ENCODE assay signal across 10 cellular contexts in the genomic region with DNA sequence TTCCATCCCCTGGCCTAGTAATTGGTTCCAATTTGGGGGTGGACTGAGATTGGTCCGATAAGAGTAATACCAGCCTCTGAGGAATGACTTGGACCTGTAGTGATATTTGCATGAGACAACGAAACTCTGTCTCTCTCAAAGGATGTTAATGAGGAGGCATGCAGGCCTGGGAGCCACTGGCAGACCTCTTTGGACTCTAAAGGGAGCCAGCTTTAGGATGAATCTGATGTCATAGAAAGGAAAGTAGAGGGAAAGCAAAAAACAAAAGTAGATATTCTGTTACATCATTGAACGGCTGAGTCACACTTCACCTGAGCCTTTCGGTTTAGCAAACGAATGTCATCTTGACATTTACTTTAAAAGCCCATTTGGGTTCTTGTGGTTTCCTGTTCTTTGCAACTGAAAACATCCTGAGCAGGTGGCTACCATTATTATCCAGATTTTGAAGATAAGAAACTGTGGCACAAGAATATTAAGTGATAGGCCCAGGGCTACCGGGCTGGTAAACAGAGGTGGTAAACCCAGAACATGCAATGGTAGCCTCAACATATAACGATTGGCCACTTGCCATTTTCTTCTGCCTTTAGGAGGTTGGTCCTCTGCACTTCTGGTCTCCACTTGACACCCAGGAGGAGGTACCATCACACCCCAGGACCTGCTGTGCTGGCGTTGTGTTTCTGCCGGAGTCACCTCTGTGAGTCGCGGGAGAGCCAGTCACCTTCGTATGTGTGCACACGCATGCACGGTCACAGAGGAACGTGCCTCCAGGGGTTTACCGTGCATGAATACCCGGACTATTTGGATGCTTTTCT. TPM values are rescaled to one million over a fixed set of nuclear protein-coding genes. Genes with fewer than 3 reads are reported as not detected.
DNase-seq lines count a peak whose midpoint lies in the region; ATAC-seq lines count a peak whose summit lies in the region.
"Had no signal": no experiment of that assay in that cellular context is flagged by ENCODE, and none has a peak within 500 bp of the region (broad histone marks: within the 10 kb centered on the region; RNA-seq: fewer than 3 reads in every experiment).

No MANE protein-coding gene starts in this region.

- H3K27me3 Mint-ChIP-seq in CD8-positive, alpha-beta memory T cell: no peaks in the 10 kb centered on the region
- no peaks in the 10 kb centered on the region for H3K27me3 Mint-ChIP-seq in activated T-cell treated with anti-CD3 and anti-CD28 coated beads, Interleukin-2, amount 50 U/mL, for 72 hours (ENCODE audit: low read depth)
- H3K27me3 Mint-ChIP-seq in natural killer cell treated with Interleukin-12 subunit alpha and Interleukin-12 subunit beta and Interleukin-15 and Interleukin-18, amount 100 ng/mL, for 72 hours: no peaks in the 10 kb centered on the region

- H3K4me3 Mint-ChIP-seq in CD8-positive, alpha-beta memory T cell: peak overlapping the region; percentile 0 to 85 (median 71)
- H3K4me3 Mint-ChIP-seq in activated T-cell treated with anti-CD3 and anti-CD28 coated beads, Interleukin-2, amount 50 U/mL, for 72 hours: peak overlapping the region; percentile 68 to 71
- H3K4me3 Mint-ChIP-seq in natural killer cell treated with Interleukin-12 subunit alpha and Interleukin-12 subunit beta and Interleukin-15 and Interleukin-18, amount 100 ng/mL, for 72 hours: peak overlapping the region; percentile 45

- peak overlapping the region; percentile 27 for H3K4me3 ChIP-seq in CD8-positive, alpha-beta memory T cell (ENCODE audit: low read length)

- H3K36me3 Mint-ChIP-seq in CD8-positive, alpha-beta memory T cell: peaks cover 0 to 5% (median 2%) of the 10 kb centered on the region in 3 donors
- peaks cover 7 to 8% of the 10 kb centered on the region in 2 donors for H3K36me3 Mint-ChIP-seq in activated T-cell treated with anti-CD3 and anti-CD28 coated beads, Interleukin-2, amount 50 U/mL, for 72 hours (ENCODE audit: insufficient read depth in 2 of 2)
- no peaks in the 10 kb centered on the region for H3K36me3 Mint-ChIP-seq in natural killer cell treated with Interleukin-12 subunit alpha and Interleukin-12 subunit beta and Interleukin-15 and Interleukin-18, amount 100 ng/mL, for 72 hours

- ATAC-seq in activated T-cell treated with anti-CD3 and anti-CD28 coated beads, Interleukin-2, amount 50 U/mL, for 72 hours (replicated peaks in 1 of 2): peak; percentile 74 to 75
- ATAC-seq in natural killer cell treated with Interleukin-12 subunit alpha and Interleukin-12 subunit beta and Interleukin-15 and Interleukin-18, amount 100 ng/mL, for 72 hours: peak; percentile 56 to 61
- ATAC-seq in HG03159 (IDR thresholded peaks at IDR 0.05; ENCODE audit: unreplicated experiment): no peak

- peak overlapping the region; percentile 52 for H3K27ac ChIP-seq in CD8-positive, alpha-beta memory T cell (ENCODE audit: low read depth, low read length)

- peaks cover 44 to 66% (median 44%) of the 10 kb centered on the region in 3 donors for H3K4me1 Mint-ChIP-seq in CD8-positive, alpha-beta memory T cell
- peaks cover 58% of the 10 kb centered on the region for H3K4me1 Mint-ChIP-seq in activated T-cell treated with anti-CD3 and anti-CD28 coated beads, Interleukin-2, amount 50 U/mL, for 72 hours (ENCODE audit: low read depth)
- H3K4me1 Mint-ChIP-seq in natural killer cell treated with Interleukin-12 subunit alpha and Interleukin-12 subunit beta and Interleukin-15 and Interleukin-18, amount 100 ng/mL, for 72 hours (ENCODE audit: low read depth in 2 of 2): peaks cover 21% of the 10 kb centered on the region in 2 donors

- H3K4me1 ChIP-seq in CD8-positive, alpha-beta memory T cell (ENCODE audit: insufficient read depth, low read length): peaks cover 29% of the 10 kb centered on the region

- no peaks in the 10 kb centered on the region for H3K9me3 Mint-ChIP-seq in CD8-positive, alpha-beta memory T cell
- peaks cover 4 to 5% of the 10 kb centered on the region in 2 donors for H3K9me3 Mint-ChIP-seq in activated T-cell treated with anti-CD3 and anti-CD28 coated beads, Interleukin-2, amount 50 U/mL, for 72 hours
- peaks cover 4% of the 10 kb centered on the region for H3K9me3 Mint-ChIP-seq in natural killer cell treated with Interleukin-12 subunit alpha and Interleukin-12 subunit beta and Interleukin-15 and Interleukin-18, amount 100 ng/mL, for 72 hours

- no peaks in the 10 kb centered on the region for H3K36me3 ChIP-seq in CD8-positive, alpha-beta memory T cell (ENCODE audit: insufficient read depth, low read length)

- H3K27me3 ChIP-seq in CD8-positive, alpha-beta memory T cell (ENCODE audit: insufficient read depth, low read length, poor library complexity, severe bottlenecking): no peaks in the 10 kb centered on the region

- DNase-seq in CD8-positive, alpha-beta memory T cell: peak; percentile 35 to 87 (median 48)
- DNase-seq in NCI-H2196 (lab: John Stamatoyannopoulos, UW; ENCODE audit: unreplicated experiment): peak; percentile 94
- peak; percentile 56 to 60 for DNase-seq in activated T-cell treated with anti-CD3 and anti-CD28 coated beads, Interleukin-2, amount 50 U/mL, for 72 hours
- no peak for DNase-seq in natural killer cell treated with Interleukin-12 subunit alpha and Interleukin-12 subunit beta and Interleukin-15 and Interleukin-18, amount 100 ng/mL, for 72 hours (ENCODE audit: low spot score)
- DNase-seq in cerebellar cortex (ENCODE audit: low spot score): no peak
- no peak for DNase-seq in pons (ENCODE audit: low spot score)
- DNase-seq in Kasumi-1 (lab: John Stamatoyannopoulos, UW): no peak
- DNase-seq: midbrain, T1000 had no signal

- POLR2A ChIA-PET in CD8-positive, alpha-beta memory T cell (lab: Charles Lee): interaction anchor here (0.6 to 1.5 kb wide), 3 partner anchors 38 to 1816 kb away, joined by 3 to 5 read pairs (median 3); a partner anchor contains a TSS

- no peaks in the 10 kb centered on the region for H3K9me3 ChIP-seq in CD8-positive, alpha-beta memory T cell (ENCODE audit: low read length)

- CTCF ChIA-PET in CD8-positive, alpha-beta memory T cell (lab: Charles Lee): no interaction called here

- H3K27ac Mint-ChIP-seq in CD8-positive, alpha-beta memory T cell: peak overlapping the region; percentile 82 to 99 (median 98)
- peak overlapping the region; percentile 82 for H3K27ac Mint-ChIP-seq in activated T-cell treated with anti-CD3 and anti-CD28 coated beads, Interleukin-2, amount 50 U/mL, for 72 hours
- H3K27ac Mint-ChIP-seq in natural killer cell treated with Interleukin-12 subunit alpha and Interleukin-12 subunit beta and Interleukin-15 and Interleukin-18, amount 100 ng/mL, for 72 hours: peak overlapping the region; percentile 3 to 16

RNA-seq across cellular contexts. Expression of a gene that starts 42.7 kb away (rescaled TPM):
- 10 to 100 TPM; 16.3 to 16.4 TPM for total RNA-seq in CD8-positive, alpha-beta memory T cell
- 18.5 TPM for polyA plus RNA-seq in CD8-positive, alpha-beta memory T cell
- 10 to 100 TPM; 11.9 to 12.9 TPM for total RNA-seq in activated T-cell treated with anti-CD3 and anti-CD28 coated beads, Interleukin-2, amount 50 U/mL, for 72 hours
- 1 to 10 TPM; 7.9 to 9.9 TPM for total RNA-seq in natural killer cell treated with Interleukin-12 subunit alpha and Interleukin-12 subunit beta and Interleukin-15 and Interleukin-18, amount 100 ng/mL, for 72 hours

Comparison
In these comparisons a context has a peak if more than half of its experiments do, and no peak if none do; other contexts are left out.
1. DNase-seq: peak in CD8-positive, alpha-beta memory T cell (5 of 5), NCI-H2196 (single experiment) and activated T-cell treated with anti-CD3 and anti-CD28 coated beads, Interleukin-2, amount 50 U/mL, for 72 hours (2 of 2); none in natural killer cell treated with Interleukin-12 subunit alpha and Interleukin-12 subunit beta and Interleukin-15 and Interleukin-18, amount 100 ng/mL, for 72 hours (single experiment), cerebellar cortex (single experiment), pons (single experiment) and Kasumi-1 (0 of 2).
2. H3K27ac Mint-ChIP-seq: peak in every context shown above with its lines; median percentile 98 in CD8-positive, alpha-beta memory T cell; 82 in activated T-cell treated with anti-CD3 and anti-CD28 coated beads, Interleukin-2, amount 50 U/mL, for 72 hours; 10 in natural killer cell treated with Interleukin-12 subunit alpha and Interleukin-12 subunit beta and Interleukin-15 and Interleukin-18, amount 100 ng/mL, for 72 hours.
3. Peak in every context shown above with its lines, with median percentiles within 50 percentile points of each other: H3K4me3 Mint-ChIP-seq.